In genomic region chr1:151510957-151511635, GRCh38 we compare ENCODE assay signal across 7 cellular contexts. TPM values are rescaled to one million over a fixed set of nuclear protein-coding genes. Genes with fewer than 3 reads are reported as not detected.
DNase-seq lines count a peak whose midpoint lies in the region; ATAC-seq and TF ChIP-seq lines count a peak whose summit lies in the region.

Gene CGN (plus strand): TSS chr1:151511387. CDS start chr1:151518520, 7,133 bp downstream.

- H3K4me3 Mint-ChIP-seq in activated B cell treated with CpG ODN at 0.5 μM for 24 hours = peak within 1 kb of the TSS; percentile 87

- peak within 1 kb of the TSS; percentile 53 to 60 for H3K4me3 ChIP-seq in cardiac fibroblast (replicated peaks in 1 of 2; ENCODE audit: low read depth in 2 of 2, low read length in 2 of 2)

- no peaks in the 10 kb centered on the region for H3K9me3 Mint-ChIP-seq in activated B cell treated with CpG ODN at 0.5 μM for 24 hours

- CTCF ChIA-PET in activated B cell treated with CpG ODN at 0.5 μM for 24 hours (lab: Charles Lee) = no interaction called here

- DNase-seq in NCI-H2196 treated with DMSO at 0.1 percent for 48 hours (lab: John Stamatoyannopoulos, UW; ENCODE audit: unreplicated experiment) (peak; percentile 89), activated B cell treated with CpG ODN at 0.5 μM for 24 hours (peak; percentile 80), cardiac fibroblast (ENCODE audit: low read depth in 2 of 2) (peak; percentile 41 to 84), iris pigment epithelial cell (ENCODE audit: low read depth) (peak; percentile 79), smooth muscle cell of the brain vasculature (ENCODE audit: low read depth, low spot score) (peak; percentile 21)

- intact Hi-C loops in activated B cell treated with CpG ODN at 0.5 μM for 24 hours (cut with micrococcal nuclease) = loop anchor here (1.0 to 2.0 kb wide), 3 partner anchors 29 to 52 kb away; partner anchors contain the start of genes POGZ and TUFT1

- POLR2A ChIA-PET in activated B cell treated with CpG ODN at 0.5 μM for 24 hours (lab: Charles Lee) = interaction anchor here (0.5 to 1.5 kb wide), 5 partner anchors 29 to 340 kb away, joined by 3 to 10 read pairs (median 4); partner anchors contain the start of genes PI4KB, POGZ and TUFT1

- TF ChIP-seq CTCF in activated B cell treated with CpG ODN at 0.5 μM for 24 hours (IDR thresholded peaks at IDR 0.05) (no peak), cardiac fibroblast (IDR thresholded peaks at IDR 0.05; ENCODE audit: low read depth, low read length) (no peak)

- H3K27me3 Mint-ChIP-seq in activated B cell treated with CpG ODN at 0.5 μM for 24 hours = no peaks in the 10 kb centered on the region

- H3K4me1 Mint-ChIP-seq in activated B cell treated with CpG ODN at 0.5 μM for 24 hours = peaks cover 19% of the 10 kb centered on the region

- peak; percentile 86 for ATAC-seq in GM18511 (IDR thresholded peaks at IDR 0.05; ENCODE audit: unreplicated experiment)
- ATAC-seq in HG03097 (IDR thresholded peaks at IDR 0.05; ENCODE audit: low FRiP score, unreplicated experiment) = peak; percentile 85
- ATAC-seq in activated B cell treated with CpG ODN at 0.5 μM for 24 hours (ENCODE audit: low read depth) = peak; percentile 98

- H3K27ac Mint-ChIP-seq in activated B cell treated with CpG ODN at 0.5 μM for 24 hours = peak within 1 kb of the TSS; percentile 36

- no peaks in the 10 kb centered on the region for H3K36me3 Mint-ChIP-seq in activated B cell treated with CpG ODN at 0.5 μM for 24 hours (ENCODE audit: low read depth)

RNA-seq across cellular contexts. Expression of gene CGN, which starts in this region (rescaled TPM):
- total RNA-seq in activated B cell treated with CpG ODN at 0.5 μM for 24 hours = 0.22 and 0.37 TPM in 2 replicates

Comparison
In these comparisons a context has a peak if more than half of its experiments do, and no peak if none do; other contexts are left out.
1. Peak in every context shown above with its lines: DNase-seq, ATAC-seq and H3K4me3 ChIP-seq.
2. Peak in DNase-seq and ATAC-seq in activated B cell treated with CpG ODN at 0.5 μM for 24 hours; RNA of the gene not detected or under 1 TPM.
3. DNase-seq: peak in every context shown above with its lines; median percentile 89 in NCI-H2196 treated with DMSO at 0.1 percent for 48 hours; 80 in activated B cell treated with CpG ODN at 0.5 μM for 24 hours; 79 in iris pigment epithelial cell; 62 in cardiac fibroblast; 21 in smooth muscle cell of the brain vasculature.